1 cellular context compared by ENCODE assay signal in genomic region chr2:69436937-69437750, GRCh38.
TF ChIP-seq lines count a peak whose summit lies in the region.

NFU1 (minus strand) TSS chr2:69437435; CDS start chr2:69437422, 13 bp downstream.

TF ChIP-seq in HCT116, 20 proteins besides CTCF, POLR2A, EP300 and RAD21 (continued from another document):
- TF ChIP-seq REST (IDR thresholded peaks at IDR 0.05; ENCODE audit: low read depth) (no peak), ELF1 (IDR thresholded peaks at IDR 0.05; ENCODE audit: borderline replicate concordance, low read depth) (no peak), ZFX (IDR thresholded peaks at IDR 0.05) (peak; percentile 93)
TF ChIP-seq in HCT116: peak in this region for 7.
